ENCODE assay signal across 23 cellular contexts in genomic region chr3:182568206-182568605, GRCh38.
DNase-seq lines count a peak whose midpoint lies in the region; ATAC-seq and TF ChIP-seq lines count a peak whose summit lies in the region.
"Had no signal": no experiment of that assay in that cellular context is flagged by ENCODE, and none has a peak within 500 bp of the region (broad histone marks: within the 10 kb centered on the region; RNA-seq: fewer than 3 reads in every experiment).

No MANE protein-coding gene starts in this region.

- no TSS peak for BruUV-seq in PC-9 (replicated peaks; lab: Mats Ljungman, UMichigan)

- no peak overlapping the region for H3K4me2 ChIP-seq in GM23338
- no peak overlapping the region for H3K4me2 ChIP-seq in PC-9

- H4K20me1 ChIP-seq in GM23338 (replicated peaks; ENCODE audit: insufficient read depth) (no peaks in the 10 kb centered on the region), PC-9 (ENCODE audit: insufficient read depth) (no peaks in the 10 kb centered on the region)

- H3K36me3 ChIP-seq in GM23338 (ENCODE audit: insufficient read depth) (no peaks in the 10 kb centered on the region), neuron (ENCODE audit: insufficient read depth, low read length) (no peaks in the 10 kb centered on the region), PC-9 (ENCODE audit: low read depth) (no peaks in the 10 kb centered on the region)

- intact Hi-C loops in PC-9 (cut with micrococcal nuclease; ENCODE audit: unreplicated experiment): no loop called here

- TF ChIP-seq CTCF in GM23338 (conservative IDR thresholded peaks at IDR 0.05; ENCODE audit: low read depth in 2 of 2) (no peak), PC-9 (conservative IDR thresholded peaks at IDR 0.05) (no peak)

- H3F3A ChIP-seq in GM23338 (replicated peaks; ENCODE audit: low read depth): no peaks in the 10 kb centered on the region
- H3F3A ChIP-seq in PC-9 (ENCODE audit: insufficient read depth, low read depth): no peaks in the 10 kb centered on the region

- H3K9me3 ChIP-seq in neuron (ENCODE audit: low read length) (peaks cover 4% of the 10 kb centered on the region), PC-9 (ENCODE audit: insufficient read depth, low read depth) (no peaks in the 10 kb centered on the region)

- H3K4me1 ChIP-seq in GM23338 (ENCODE audit: insufficient read depth): peaks cover 41% of the 10 kb centered on the region
- peaks cover 48% of the 10 kb centered on the region for H3K4me1 ChIP-seq in neuron (ENCODE audit: insufficient read depth, low read length)
- no peaks in the 10 kb centered on the region for H3K4me1 ChIP-seq in PC-9 (replicated peaks; ENCODE audit: insufficient read depth)

- POLR2A ChIA-PET in PC-9 (lab: Charles Lee; ENCODE audit: unreplicated experiment): no interaction called here

- ATAC-seq in GM23338 (peak; percentile 53; the same call in 2 of the 3 replicates), esophagus mucosa (peak; percentile 68), GM18867 (IDR thresholded peaks at IDR 0.05; ENCODE audit: unreplicated experiment) (no peak), GM18505 (IDR thresholded peaks at IDR 0.05; ENCODE audit: unreplicated experiment) (no peak), HG02885 (IDR thresholded peaks at IDR 0.05; ENCODE audit: poor library complexity, unreplicated experiment) (no peak)
- ATAC-seq: PC-3; stimulated activated naive B cell treated with anti-CD40 and anti-IgM and Interleukin-4, amounts not matched to agents 10 μg/mL and 1 μg/mL and 100 μg/mL, for 72 hours; T-helper 17 cell had no signal

- CTCF ChIA-PET in PC-9 (lab: Charles Lee): no interaction called here

- no peak for TF ChIP-seq POLR2A in GM18505 (IDR thresholded peaks at IDR 0.05; ENCODE audit: borderline replicate concordance, extremely low read depth, insufficient read depth, insufficient read length)

- H3K27ac ChIP-seq in GM23338 (ENCODE audit: low read depth): no peak overlapping the region
- no peak overlapping the region for H3K27ac ChIP-seq in PC-9
- H3K27ac ChIP-seq: epithelial cell of prostate had no signal

- no peaks in the 10 kb centered on the region for H3K9me2 ChIP-seq in GM23338 (ENCODE audit: insufficient read depth)
- H3K9me2 ChIP-seq in PC-9 (ENCODE audit: insufficient read depth): no peaks in the 10 kb centered on the region

- H3K79me2 ChIP-seq in GM23338 (replicated peaks; ENCODE audit: insufficient read depth) (no peaks in the 10 kb centered on the region), PC-9 (ENCODE audit: low read depth) (no peaks in the 10 kb centered on the region)

- DNase-seq in GM23338 (ENCODE audit: low spot score) (no peak), NCI-H69 (lab: John Stamatoyannopoulos, UW) (peak; percentile 82), PC-9 (no peak)
- DNase-seq: activated B cell treated with CpG ODN at 0.5 μM for 24 hours; activated CD4-positive, alpha-beta T cell treated with anti-CD3 and anti-CD28 coated beads, Interleukin-2, amount 50 U/mL, for 48 hours; activated gamma-delta T cell; CD4-positive, CD25-positive, alpha-beta regulatory T cell; dorsolateral prefrontal cortex; foreskin melanocyte; GF-D8; Karpas-422; NCI-H82; PC-3; stimulated activated CD4-positive, alpha-beta T cell treated with anti-CD3 and anti-CD28 coated beads, Interleukin-1b, Interleukin-23, amount 100 ng/mL, for 48 hours; stimulated activated naive B cell treated with anti-CD40 and anti-IgM and Interleukin-4, amounts not matched to agents 10 μg/mL and 1 μg/mL and 100 μg/mL, for 72 hours; T-helper 17 cell had no signal

- H3K36me3 Mint-ChIP-seq in GM23338 (ENCODE audit: low read depth): no peaks in the 10 kb centered on the region
- H3K36me3 Mint-ChIP-seq: CD4-positive, CD25-positive, alpha-beta regulatory T cell; stimulated activated naive B cell treated with anti-CD40 and anti-IgM and Interleukin-4, amounts not matched to agents 10 μg/mL and 1 μg/mL and 100 μg/mL, for 72 hours had no signal

- H3K9me3 Mint-ChIP-seq in GM23338: no peaks in the 10 kb centered on the region

- no peaks in the 10 kb centered on the region for H3K27me3 ChIP-seq in GM23338 (ENCODE audit: insufficient read depth)
- H3K27me3 ChIP-seq in neuron (ENCODE audit: insufficient read depth, low read length): no peaks in the 10 kb centered on the region
- H3K27me3 ChIP-seq in PC-9 (ENCODE audit: insufficient read depth, low read depth): no peaks in the 10 kb centered on the region

- no peak overlapping the region for H3K4me3 Mint-ChIP-seq in GM23338
- H3K4me3 Mint-ChIP-seq: activated B cell treated with CpG ODN at 0.5 μM for 24 hours; CD4-positive, CD25-positive, alpha-beta regulatory T cell; stimulated activated naive B cell treated with anti-CD40 and anti-IgM and Interleukin-4, amounts not matched to agents 10 μg/mL and 1 μg/mL and 100 μg/mL, for 72 hours; T-helper 17 cell had no signal

- peaks cover 44% of the 10 kb centered on the region for H3K4me1 Mint-ChIP-seq in GM23338
- H3K4me1 Mint-ChIP-seq: activated B cell treated with CpG ODN at 0.5 μM for 24 hours; CD4-positive, CD25-positive, alpha-beta regulatory T cell; stimulated activated naive B cell treated with anti-CD40 and anti-IgM and Interleukin-4, amounts not matched to agents 10 μg/mL and 1 μg/mL and 100 μg/mL, for 72 hours; T-helper 17 cell had no signal

- H2AFZ ChIP-seq in GM23338: peak overlapping the region; percentile 8; the same call in 1 of the 2 replicates
- peak overlapping the region; percentile 81 for H2AFZ ChIP-seq in neuron (ENCODE audit: low read depth, low read length)
- no peak overlapping the region for H2AFZ ChIP-seq in PC-9

- peak overlapping the region; percentile 56 for H3K27ac Mint-ChIP-seq in GM23338
- H3K27ac Mint-ChIP-seq: activated B cell treated with CpG ODN at 0.5 μM for 24 hours; CD4-positive, CD25-positive, alpha-beta regulatory T cell; stimulated activated naive B cell treated with anti-CD40 and anti-IgM and Interleukin-4, amounts not matched to agents 10 μg/mL and 1 μg/mL and 100 μg/mL, for 72 hours; T-helper 17 cell had no signal

- H3K4me3 ChIP-seq in GM23338 (no peak overlapping the region), neuron (ENCODE audit: low read length) (peak overlapping the region; percentile 12), PC-9 (no peak overlapping the region)
- H3K4me3 ChIP-seq: dorsolateral prefrontal cortex, lung had no signal

- peaks cover 2% of the 10 kb centered on the region for H3K27me3 Mint-ChIP-seq in GM23338 (ENCODE audit: insufficient read depth, low read depth, poor library complexity)
- H3K27me3 Mint-ChIP-seq: CD4-positive, CD25-positive, alpha-beta regulatory T cell; stimulated activated naive B cell treated with anti-CD40 and anti-IgM and Interleukin-4, amounts not matched to agents 10 μg/mL and 1 μg/mL and 100 μg/mL, for 72 hours had no signal

TF ChIP-seq in GM23338, 12 proteins besides CTCF, POLR2A, EP300 and RAD21 (continues in another document):
- no peak for TF ChIP-seq NANOG (IDR thresholded peaks at IDR 0.05; ENCODE audit: borderline replicate concordance)
- no peak for TF ChIP-seq EZH2phosphoT487 (IDR thresholded peaks at IDR 0.05; ENCODE audit: unreplicated experiment)
- TF ChIP-seq CREB1 (CRISPR knock-in tag; IDR thresholded peaks at IDR 0.05; ENCODE audit: low read depth): no peak
- TF ChIP-seq POLR2AphosphoS5 (IDR thresholded peaks at IDR 0.05; ENCODE audit: low read depth): no peak

Comparison
In these comparisons a context has a peak if more than half of its experiments do, and no peak if none do; other contexts are left out.
1. ATAC-seq: peak in GM23338 (single experiment) and esophagus mucosa (single experiment); none in GM18867 (single experiment), GM18505 (single experiment) and HG02885 (single experiment).